9 cellular contexts compared by ENCODE assay signal in genomic region chr2:26605195-26605968, GRCh38. TPM values are rescaled to one million over a fixed set of nuclear protein-coding genes. Genes with fewer than 3 reads are reported as not detected.
DNase-seq lines count a peak whose midpoint lies in the region; ATAC-seq and TF ChIP-seq lines count a peak whose summit lies in the region.
"Had no signal": no experiment of that assay in that cellular context is flagged by ENCODE, and none has a peak within 500 bp of the region (broad histone marks: within the 10 kb centered on the region; RNA-seq: fewer than 3 reads in every experiment).

No MANE protein-coding gene starts in this region.

- intact Hi-C loops in activated CD4-positive, alpha-beta memory T cell treated with anti-CD3 and anti-CD28 coated beads for 36 hours (cut with micrococcal nuclease), result loop anchor here (1.0 kb wide), 2 partner anchors 136 to 140 kb away; no protein-coding TSS in a partner anchor

- H3K9me3 Mint-ChIP-seq in activated CD4-positive, alpha-beta memory T cell treated with anti-CD3 and anti-CD28 coated beads for 36 hours, result peaks cover 4% of the 10 kb centered on the region
- peaks cover 5% of the 10 kb centered on the region for H3K9me3 Mint-ChIP-seq in nephron progenitor cell

- H3K9me3 ChIP-seq in AG04450 (ENCODE audit: control insufficient read depth, insufficient read depth, low read length), result peaks cover 3% of the 10 kb centered on the region; the same call in 1 of the 2 replicates

- peaks cover 40% of the 10 kb centered on the region for H3K27me3 ChIP-seq in AG04450 (ENCODE audit: control insufficient read depth, insufficient read depth, low read length)

- no peak overlapping the region for H3K27ac ChIP-seq in AG04450 (ENCODE audit: low read depth, low read length)

- no peak for ATAC-seq in GM18519 (IDR thresholded peaks at IDR 0.05; ENCODE audit: low FRiP score, unreplicated experiment)
- no peak for ATAC-seq in GM21737 (IDR thresholded peaks at IDR 0.05; ENCODE audit: unreplicated experiment)

- POLR2A ChIA-PET in AG04450 (lab: Yijun Ruan, JAX), result no interaction called here
- POLR2A ChIA-PET in activated CD4-positive, alpha-beta memory T cell treated with anti-CD3 and anti-CD28 coated beads for 36 hours (lab: Charles Lee), result no interaction called here

- H3K4me3 ChIP-seq in AG04450 (ENCODE audit: low read depth, low read length) (no peak overlapping the region), GM12865 (ENCODE audit: low read depth, low read length) (no peak overlapping the region), fibroblast of the aortic adventitia (ENCODE audit: low read depth, low read length) (no peak overlapping the region)

- H3K27me3 Mint-ChIP-seq in activated CD4-positive, alpha-beta memory T cell treated with anti-CD3 and anti-CD28 coated beads for 36 hours, result peaks cover 18% of the 10 kb centered on the region
- H3K27me3 Mint-ChIP-seq in nephron progenitor cell (ENCODE audit: low read depth, poor library complexity), result peaks cover 13% of the 10 kb centered on the region

- DNase-seq in AG04450 (ENCODE audit: low read depth, low spot score) (no peak), GM12865 (ENCODE audit: low read depth) (peak; percentile 56), NCI-H2029 (lab: John Stamatoyannopoulos, UW) (peak; percentile 36), fibroblast of the aortic adventitia (ENCODE audit: low read depth) (peak; percentile 65), nephron progenitor cell (peak; percentile 50)
- DNase-seq in activated CD4-positive, alpha-beta memory T cell treated with anti-CD3 and anti-CD28 coated beads for 36 hours, result peak; percentile 25

- no peak overlapping the region for H3K27ac Mint-ChIP-seq in activated CD4-positive, alpha-beta memory T cell treated with anti-CD3 and anti-CD28 coated beads for 36 hours
- H3K27ac Mint-ChIP-seq in nephron progenitor cell, result no peak overlapping the region

- H3K4me3 Mint-ChIP-seq in activated CD4-positive, alpha-beta memory T cell treated with anti-CD3 and anti-CD28 coated beads for 36 hours, result no peak overlapping the region
- no peak overlapping the region for H3K4me3 Mint-ChIP-seq in nephron progenitor cell

- TF ChIP-seq CTCF in AG04450 (IDR thresholded peaks at IDR 0.05; ENCODE audit: low read depth, low read length) (peak; percentile 90), GM12865 (IDR thresholded peaks at IDR 0.05; ENCODE audit: insufficient read depth, low read depth, low read length, missing control alignments) (peak; percentile 82), fibroblast of the aortic adventitia (IDR thresholded peaks at IDR 0.05; ENCODE audit: insufficient read depth, low read length) (peak; percentile 86), nephron progenitor cell (IDR thresholded peaks at IDR 0.05) (peak; percentile 74)

- no peaks in the 10 kb centered on the region for H3K36me3 Mint-ChIP-seq in activated CD4-positive, alpha-beta memory T cell treated with anti-CD3 and anti-CD28 coated beads for 36 hours
- H3K36me3 Mint-ChIP-seq in nephron progenitor cell (ENCODE audit: low read depth), result no peaks in the 10 kb centered on the region

- no peaks in the 10 kb centered on the region for H3K4me1 Mint-ChIP-seq in activated CD4-positive, alpha-beta memory T cell treated with anti-CD3 and anti-CD28 coated beads for 36 hours (ENCODE audit: low read depth)
- peaks cover 44% of the 10 kb centered on the region for H3K4me1 Mint-ChIP-seq in nephron progenitor cell

- CTCF ChIA-PET in AG04450 (lab: Charles Lee), result interaction anchor here (0.6 to 9.5 kb wide), 34 partner anchors 8 to 411 kb away, joined by 3 to 255 read pairs (median 4); partner anchors contain the start of gene CIB4
- CTCF ChIA-PET in activated CD4-positive, alpha-beta memory T cell treated with anti-CD3 and anti-CD28 coated beads for 36 hours (lab: Charles Lee), result interaction anchor here (0.7 to 7.3 kb wide), 10 partner anchors 8 to 299 kb away, joined by 3 to 146 read pairs (median 3); no protein-coding TSS in a partner anchor

RNA-seq across cellular contexts. Expression of gene CIB4, which starts 35.8 kb away (rescaled TPM):
- not detected in 2 replicates for polyA plus RNA-seq in AG04450 (2011; rRNA removed)
- polyA minus RNA-seq in AG04450 (2011; rRNA and poly(A)+ RNA removed), result not detected in 2 replicates
- not detected for total RNA-seq in activated CD4-positive, alpha-beta memory T cell treated with anti-CD3 and anti-CD28 coated beads for 36 hours
- total RNA-seq in fibroblast of the aortic adventitia (ENCODE audit: low replicate concordance), result not detected in 2 replicates
- total RNA-seq: frontal cortex had no signal
